13 cellular contexts compared by ENCODE assay signal in the genomic region with DNA sequence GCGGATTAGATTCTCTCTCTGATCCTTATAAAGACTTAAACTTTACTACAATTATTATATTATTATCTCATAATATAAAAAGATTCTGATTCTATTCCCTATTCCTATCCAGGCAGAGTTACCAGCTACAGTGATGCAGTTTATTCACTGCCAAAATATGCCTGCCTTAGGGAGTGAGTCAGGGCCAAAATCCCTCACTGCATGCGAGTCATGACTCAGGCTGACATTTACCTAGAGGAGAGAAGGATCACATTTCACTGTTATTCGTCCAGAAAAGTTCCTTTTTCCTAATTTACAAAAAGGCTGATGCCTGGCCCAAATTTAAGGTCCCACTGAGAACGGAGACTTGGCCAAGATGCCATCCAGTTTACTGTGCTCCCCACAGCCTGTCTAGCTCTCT.
DNase-seq lines count a peak whose midpoint lies in the region; ATAC-seq and TF ChIP-seq lines count a peak whose summit lies in the region.
"Had no signal": no experiment of that assay in that cellular context is flagged by ENCODE, and none has a peak within 500 bp of the region (broad histone marks: within the 10 kb centered on the region; RNA-seq: fewer than 3 reads in every experiment).

No MANE protein-coding gene starts in this region.

- peaks cover 47% of the 10 kb centered on the region for H3F3A ChIP-seq in SK-N-SH (replicated peaks; ENCODE audit: insufficient read depth)

- no peaks in the 10 kb centered on the region for H3K9me2 ChIP-seq in SK-N-SH

- TF ChIP-seq CTCF in SK-N-SH (IDR thresholded peaks at IDR 0.05) (no peak), fibroblast of lung (conservative IDR thresholded peaks at IDR 0.05 in 1 of 2, IDR thresholded peaks at IDR 0.05 in 1 of 2; ENCODE audit: low read depth in 1 of 2, low read length in 2 of 2) (no peak), retinal pigment epithelial cell (conservative IDR thresholded peaks at IDR 0.05; ENCODE audit: low read depth, low read length) (no peak)

- peak overlapping the region; percentile 21; the same call in 1 of the 2 replicates for H3K4me2 ChIP-seq in SK-N-SH
- peak overlapping the region; percentile 74 for H3K4me2 ChIP-seq in fibroblast of lung (ENCODE audit: extremely low read depth, insufficient read depth, low read length)
- H3K4me2 ChIP-seq: neural progenitor cell had no signal

- peak overlapping the region in 1 of 2 experiments; percentile 88; a peak in 2 of 4 replicates for H3K27ac ChIP-seq in SK-N-SH (ENCODE audit: low read depth in 2 of 2, low read length in 1 of 2)
- H3K27ac ChIP-seq in fibroblast of lung (ENCODE audit: insufficient read depth, low read length), result peak overlapping the region; percentile 69
- H3K27ac ChIP-seq: neural progenitor cell had no signal

- DNase-seq in GM03348 (ENCODE audit: low spot score), result peak; percentile 78
- DNase-seq in SK-N-SH, result no peak
- peak; percentile 82 to 94 for DNase-seq in fibroblast of lung (ENCODE audit: low read depth in 2 of 2)
- DNase-seq in retinal pigment epithelial cell (ENCODE audit: low read depth), result peak; percentile 43
- DNase-seq in NCI-H2081 (lab: John Stamatoyannopoulos, UW), result no peak
- no peak for DNase-seq in left colon
- no peak for DNase-seq in KG1 (lab: John Stamatoyannopoulos, UW)
- DNase-seq in activated CD4-positive, alpha-beta T cell treated with anti-CD3 and anti-CD28 coated beads, Interleukin-2, amount 50 U/mL, for 48 hours, result no peak
- DNase-seq: activated CD4-positive, alpha-beta T cell treated with anti-CD3 and anti-CD28 coated beads for 48 hours; activated naive CD4-positive, alpha-beta T cell; DMS53; stimulated activated CD4-positive, alpha-beta T cell treated with anti-CD3 and anti-CD28 coated beads, Interleukin-4, amount 100 ng/mL, for 1 hour had no signal

- no peak for ATAC-seq in left colon

- no peak for TF ChIP-seq RAD21 in SK-N-SH (IDR thresholded peaks at IDR 0.05; ENCODE audit: low read length)

- POLR2A ChIA-PET in SK-N-SH (lab: Yijun Ruan, JAX), result no interaction called here

- 8% methylated on average over 4 of the region's 4 CpGs for WGBS in SK-N-SH (ENCODE audit: low lambda C conversion rate)

- H2AFZ ChIP-seq in SK-N-SH (ENCODE audit: low read depth) (peak overlapping the region; percentile 37; the same call in 1 of the 2 replicates), fibroblast of lung (ENCODE audit: low read length) (peak overlapping the region; percentile 19)
- H2AFZ ChIP-seq: neural progenitor cell had no signal

- H3K9me3 ChIP-seq in SK-N-SH, result no peaks in the 10 kb centered on the region
- H3K9me3 ChIP-seq in fibroblast of lung (ENCODE audit: control insufficient read depth, insufficient read depth, low read depth, low read length), result no peaks in the 10 kb centered on the region

- TF ChIP-seq EP300 in SK-N-SH (IDR thresholded peaks at IDR 0.05; ENCODE audit: borderline replicate concordance in 1 of 2, low read depth in 1 of 2, low read length in 1 of 2), result peak in 1 of 2 experiments; percentile 84; a peak in 1 of 4 replicates

- H3K36me3 ChIP-seq in SK-N-SH (replicated peaks in 1 of 2; ENCODE audit: control insufficient read depth in 1 of 2, insufficient read depth in 2 of 2, low read length in 1 of 2) (no peaks in the 10 kb centered on the region), fibroblast of lung (ENCODE audit: control insufficient read depth, insufficient read depth, low read length) (no peaks in the 10 kb centered on the region)
- H3K36me3 ChIP-seq: neural progenitor cell had no signal

- H3K27me3 ChIP-seq in SK-N-SH (ENCODE audit: insufficient read depth) (no peaks in the 10 kb centered on the region), fibroblast of lung (ENCODE audit: control insufficient read depth, insufficient read depth, low read length) (no peaks in the 10 kb centered on the region)
- H3K27me3 ChIP-seq: neural progenitor cell had no signal

- no peaks in the 10 kb centered on the region for H3K79me2 ChIP-seq in SK-N-SH (ENCODE audit: insufficient read depth)
- no peaks in the 10 kb centered on the region for H3K79me2 ChIP-seq in fibroblast of lung (ENCODE audit: control insufficient read depth, insufficient read depth, low read length)

- H3K4me3 ChIP-seq in SK-N-SH (ENCODE audit: low read depth in 2 of 2, low read length in 1 of 2) (0 out of 4 replicates have a peak overlapping the region, but pooled peaks of 1 of the 2 experiments have one; percentile 17), fibroblast of lung (replicated peaks in 1 of 4; ENCODE audit: control extremely low read depth in 1 of 4, insufficient read depth in 1 of 4, low read depth in 3 of 4, low read length in 4 of 4) (no peak overlapping the region), retinal pigment epithelial cell (ENCODE audit: low read length) (no peak overlapping the region)
- H3K4me3 ChIP-seq: neural progenitor cell had no signal

- H3K4me1 ChIP-seq in SK-N-SH (ENCODE audit: control insufficient read depth in 1 of 2, insufficient read depth in 2 of 2, low read depth in 1 of 2, low read length in 1 of 2) (peaks cover 0 to 46% of the 10 kb centered on the region in 2 experiments), fibroblast of lung (ENCODE audit: control insufficient read depth, extremely low read depth, insufficient read depth, low read length) (peaks cover 30% of the 10 kb centered on the region)
- H3K4me1 ChIP-seq: neural progenitor cell had no signal

- intact Hi-C loops in left colon (cut with DNase I, micrococcal nuclease), result no loop called here

- H3K9ac ChIP-seq in SK-N-SH (peak overlapping the region; percentile 54), fibroblast of lung (ENCODE audit: insufficient read depth, low read length) (no peak overlapping the region)
- H3K9ac ChIP-seq: neural progenitor cell had no signal

- no peaks in the 10 kb centered on the region for H4K20me1 ChIP-seq in SK-N-SH (ENCODE audit: insufficient read depth)
- H4K20me1 ChIP-seq in fibroblast of lung (ENCODE audit: control insufficient read depth, extremely low read depth, insufficient read depth, low read length), result no peaks in the 10 kb centered on the region

- CTCF ChIA-PET in SK-N-SH (lab: Yijun Ruan, JAX), result no interaction called here

TF ChIP-seq in SK-N-SH, 30 proteins besides CTCF, POLR2A, EP300 and RAD21 (continues in another document):
- peak; percentile 72; the same call in 1 of the 2 replicates for TF ChIP-seq POLR2AphosphoS5 (IDR thresholded peaks at IDR 0.05; ENCODE audit: low read depth, low read length)
- peak; percentile 89 for TF ChIP-seq NFIC (IDR thresholded peaks at IDR 0.05; ENCODE audit: borderline replicate concordance)
- TF ChIP-seq, protein P1, sequence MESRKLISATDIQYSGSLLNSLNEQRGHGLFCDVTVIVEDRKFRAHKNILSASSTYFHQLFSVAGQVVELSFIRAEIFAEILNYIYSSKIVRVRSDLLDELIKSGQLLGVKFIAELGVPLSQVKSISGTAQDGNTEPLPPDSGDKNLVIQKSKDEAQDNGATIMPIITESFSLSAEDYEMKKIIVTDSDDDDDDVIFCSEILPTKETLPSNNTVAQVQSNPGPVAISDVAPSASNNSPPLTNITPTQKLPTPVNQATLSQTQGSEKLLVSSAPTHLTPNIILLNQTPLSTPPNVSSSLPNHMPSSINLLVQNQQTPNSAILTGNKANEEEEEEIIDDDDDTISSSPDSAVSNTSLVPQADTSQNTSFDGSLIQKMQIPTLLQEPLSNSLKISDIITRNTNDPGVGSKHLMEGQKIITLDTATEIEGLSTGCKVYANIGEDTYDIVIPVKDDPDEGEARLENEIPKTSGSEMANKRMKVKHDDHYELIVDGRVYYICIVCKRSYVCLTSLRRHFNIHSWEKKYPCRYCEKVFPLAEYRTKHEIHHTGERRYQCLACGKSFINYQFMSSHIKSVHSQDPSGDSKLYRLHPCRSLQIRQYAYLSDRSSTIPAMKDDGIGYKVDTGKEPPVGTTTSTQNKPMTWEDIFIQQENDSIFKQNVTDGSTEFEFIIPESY (IDR thresholded peaks at IDR 0.05; ENCODE audit: borderline replicate concordance, low read depth), result 0 out of 2 replicates have a peak, but pooled peaks have one; percentile 27
- TF ChIP-seq, protein P2, sequence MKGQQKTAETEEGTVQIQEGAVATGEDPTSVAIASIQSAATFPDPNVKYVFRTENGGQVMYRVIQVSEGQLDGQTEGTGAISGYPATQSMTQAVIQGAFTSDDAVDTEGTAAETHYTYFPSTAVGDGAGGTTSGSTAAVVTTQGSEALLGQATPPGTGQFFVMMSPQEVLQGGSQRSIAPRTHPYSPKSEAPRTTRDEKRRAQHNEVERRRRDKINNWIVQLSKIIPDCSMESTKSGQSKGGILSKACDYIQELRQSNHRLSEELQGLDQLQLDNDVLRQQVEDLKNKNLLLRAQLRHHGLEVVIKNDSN (IDR thresholded peaks at IDR 0.05; ENCODE audit: borderline replicate concordance, low read depth), result 0 out of 2 replicates have a peak, but pooled peaks have one; percentile 5
- peak; percentile 71; the same call in 1 of the 2 replicates for TF ChIP-seq SIN3A (IDR thresholded peaks at IDR 0.05; ENCODE audit: borderline replicate concordance, low read depth, low read length)
- no peak for TF ChIP-seq RXRA (IDR thresholded peaks at IDR 0.05; ENCODE audit: borderline replicate concordance, low read depth)
- TF ChIP-seq NRF1 (IDR thresholded peaks at IDR 0.05; ENCODE audit: low read depth, low read length), result no peak
- TF ChIP-seq, protein P3, sequence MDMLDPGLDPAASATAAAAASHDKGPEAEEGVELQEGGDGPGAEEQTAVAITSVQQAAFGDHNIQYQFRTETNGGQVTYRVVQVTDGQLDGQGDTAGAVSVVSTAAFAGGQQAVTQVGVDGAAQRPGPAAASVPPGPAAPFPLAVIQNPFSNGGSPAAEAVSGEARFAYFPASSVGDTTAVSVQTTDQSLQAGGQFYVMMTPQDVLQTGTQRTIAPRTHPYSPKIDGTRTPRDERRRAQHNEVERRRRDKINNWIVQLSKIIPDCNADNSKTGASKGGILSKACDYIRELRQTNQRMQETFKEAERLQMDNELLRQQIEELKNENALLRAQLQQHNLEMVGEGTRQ (IDR thresholded peaks at IDR 0.05; ENCODE audit: borderline replicate concordance, low read depth, low read length), result no peak
- peak; percentile 99 for TF ChIP-seq FOSL2 (IDR thresholded peaks at IDR 0.05; ENCODE audit: borderline replicate concordance, low read depth)
- TF ChIP-seq JUND (IDR thresholded peaks at IDR 0.05), result peak; percentile 97
- no peak for TF ChIP-seq GATA2 (CRISPR knock-in tag; IDR thresholded peaks at IDR 0.05)
- peak; percentile 28; the same call in 1 of the 2 replicates for TF ChIP-seq YY1 (IDR thresholded peaks at IDR 0.05; ENCODE audit: low read depth)
- TF ChIP-seq TEAD4 (IDR thresholded peaks at IDR 0.05; ENCODE audit: borderline replicate concordance, insufficient read depth), result peak; percentile 87
- TF ChIP-seq TCF12 (IDR thresholded peaks at IDR 0.05), result peak; percentile 88

Comparison
In these comparisons a context has a peak if more than half of its experiments do, and no peak if none do; other contexts are left out.
1. DNase-seq: peak in GM03348 (single experiment), fibroblast of lung (2 of 2) and retinal pigment epithelial cell (single experiment); none in SK-N-SH (single experiment), NCI-H2081 (0 of 2), left colon (0 of 2), KG1 (single experiment) and activated CD4-positive, alpha-beta T cell treated with anti-CD3 and anti-CD28 coated beads, Interleukin-2, amount 50 U/mL, for 48 hours (0 of 2).